ENCODE assay signal across 21 cellular contexts in the genomic region with DNA sequence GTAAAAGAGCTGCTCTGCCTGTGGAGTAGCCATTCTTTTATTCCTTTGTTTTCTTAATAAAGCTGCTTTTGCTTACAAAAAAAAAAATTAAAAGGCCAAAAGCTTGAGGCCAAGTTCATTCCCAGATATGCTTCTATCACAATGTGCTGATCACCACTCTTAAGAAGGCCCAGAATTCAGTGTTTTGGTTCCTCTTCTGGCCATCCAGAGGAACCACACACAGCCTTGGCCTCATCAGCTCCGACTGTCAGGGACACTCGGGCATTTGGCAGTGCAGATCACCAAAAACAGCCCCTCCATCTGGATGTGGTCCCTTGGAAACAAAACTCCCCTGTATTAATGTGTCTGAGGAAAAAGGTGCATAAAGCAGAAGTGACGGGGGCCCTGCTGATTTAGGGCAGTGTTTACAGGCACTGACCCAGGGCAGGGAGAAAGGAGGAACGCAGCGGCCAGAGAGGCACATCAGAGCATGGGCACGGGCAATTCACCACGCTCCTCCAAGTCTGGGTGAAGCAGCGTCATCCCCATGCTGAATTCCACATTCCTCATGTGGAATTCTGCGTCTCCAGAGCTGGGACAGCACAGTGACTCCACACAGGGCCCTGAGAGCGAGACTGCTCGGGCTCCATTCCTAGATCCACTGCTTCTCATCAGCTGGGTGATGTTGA. TPM values are rescaled to one million over a fixed set of nuclear protein-coding genes. Genes with fewer than 3 reads are reported as not detected.
DNase-seq lines count a peak whose midpoint lies in the region; ATAC-seq, FAIRE-seq and TF ChIP-seq lines count a peak whose summit lies in the region.
"Had no signal": no experiment of that assay in that cellular context is flagged by ENCODE, and none has a peak within 500 bp of the region (broad histone marks: within the 10 kb centered on the region; RNA-seq: fewer than 3 reads in every experiment).

No MANE protein-coding gene starts in this region.

- peaks cover 100% of the 10 kb centered on the region for H3K36me3 Mint-ChIP-seq in stimulated activated effector memory CD8-positive, alpha-beta T cell treated with anti-CD3 and anti-CD28 coated beads, Interleukin-12 subunit alpha, Interleukin-12 subunit beta, amount 100 ng/mL, for 72 hours
- peaks cover 71% of the 10 kb centered on the region for H3K36me3 Mint-ChIP-seq in activated T-helper 2 cell treated with anti-CD3 and anti-CD28 coated beads, Interferon-gamma antibody, Interleukin-2, Interleukin-4, amounts not matched to agents 10 μg/mL and 5 μg/mL and 100 μg/mL, durations not matched to agents 14 hours and 24 hours and 36 hours (ENCODE audit: low read depth)

- H3K4me3 ChIP-seq in bronchial epithelial cell (ENCODE audit: low read depth, low read length) (no peak overlapping the region), lower lobe of right lung (no peak overlapping the region)
- H3K4me3 ChIP-seq: HAP-1, MG63, PC-9 had no signal

- H3K27me3 ChIP-seq in bronchial epithelial cell (ENCODE audit: control insufficient read depth, insufficient read depth, low read length): no peaks in the 10 kb centered on the region
- H3K27me3 ChIP-seq in lower lobe of right lung (ENCODE audit: low read depth): no peaks in the 10 kb centered on the region
- H3K27me3 ChIP-seq: MG63 had no signal

- no peaks in the 10 kb centered on the region for H3K9me3 Mint-ChIP-seq in stimulated activated effector memory CD8-positive, alpha-beta T cell treated with anti-CD3 and anti-CD28 coated beads, Interleukin-12 subunit alpha, Interleukin-12 subunit beta, amount 100 ng/mL, for 72 hours
- H3K9me3 Mint-ChIP-seq in activated T-helper 2 cell treated with anti-CD3 and anti-CD28 coated beads, Interferon-gamma antibody, Interleukin-2, Interleukin-4, amounts not matched to agents 10 μg/mL and 5 μg/mL and 100 μg/mL, durations not matched to agents 14 hours and 24 hours and 36 hours: no peaks in the 10 kb centered on the region
- H3K9me3 Mint-ChIP-seq: CD4-positive, alpha-beta memory T cell had no signal

- H3K27me3 Mint-ChIP-seq in activated T-helper 2 cell treated with anti-CD3 and anti-CD28 coated beads, Interferon-gamma antibody, Interleukin-2, Interleukin-4, amounts not matched to agents 10 μg/mL and 5 μg/mL and 100 μg/mL, durations not matched to agents 14 hours and 24 hours and 36 hours (ENCODE audit: low read depth): no peaks in the 10 kb centered on the region
- H3K27me3 Mint-ChIP-seq: B cell; CD4-positive, alpha-beta memory T cell had no signal

- H3K27ac ChIP-seq in RWPE1: 0 out of 2 replicates have a peak overlapping the region, but pooled peaks have one; percentile 9
- peak overlapping the region; percentile 7 for H3K27ac ChIP-seq in lower lobe of right lung
- H3K27ac ChIP-seq: PC-9 had no signal

- DNase-seq in RWPE1 (ENCODE audit: low spot score) (no peak), bronchial epithelial cell (ENCODE audit: low read depth) (no peak), lower lobe of right lung (no peak), omental fat pad (ENCODE audit: low spot score) (no peak)
- DNase-seq in stimulated activated effector memory CD8-positive, alpha-beta T cell treated with anti-CD3 and anti-CD28 coated beads, Interleukin-12 subunit alpha, Interleukin-12 subunit beta, amount 100 ng/mL, for 72 hours (ENCODE audit: low spot score in 2 of 2): no peak
- DNase-seq in activated CD4-positive, alpha-beta T cell treated with anti-CD3 and anti-CD28 coated beads, Interleukin-2, amount 50 U/mL, for 4 hours: no peak
- DNase-seq in activated T-helper 2 cell treated with anti-CD3 and anti-CD28 coated beads, Interferon-gamma antibody, Interleukin-2, Interleukin-4, amounts not matched to agents 10 μg/mL and 5 μg/mL and 100 μg/mL, durations not matched to agents 14 hours and 24 hours and 36 hours (ENCODE audit: low spot score): no peak
- DNase-seq: Calu3; CD4-positive, alpha-beta memory T cell; DMS53; IMR-90; Karpas-422; MG63; NCI-H1105; NCI-H1694; NCI-H510A treated with DMSO at 0.1 percent for 48 hours; PC-9 had no signal

- peaks cover 18% of the 10 kb centered on the region for H3K4me1 ChIP-seq in lower lobe of right lung
- H3K4me1 ChIP-seq: HAP-1 had no signal

- H3K36me3 ChIP-seq in bronchial epithelial cell (ENCODE audit: control insufficient read depth, insufficient read depth, low read length) (peaks cover 39% of the 10 kb centered on the region), lower lobe of right lung (peaks cover 100% of the 10 kb centered on the region)

- TF ChIP-seq CTCF in RWPE1 (conservative IDR thresholded peaks at IDR 0.05; ENCODE audit: low read depth) (no peak), bronchial epithelial cell (IDR thresholded peaks at IDR 0.05; ENCODE audit: insufficient read depth, low read length, severe bottlenecking) (no peak), lower lobe of right lung (IDR thresholded peaks at IDR 0.05) (no peak), omental fat pad (IDR thresholded peaks at IDR 0.05) (no peak)

- no peaks in the 10 kb centered on the region for H3K4me1 Mint-ChIP-seq in stimulated activated effector memory CD8-positive, alpha-beta T cell treated with anti-CD3 and anti-CD28 coated beads, Interleukin-12 subunit alpha, Interleukin-12 subunit beta, amount 100 ng/mL, for 72 hours
- no peaks in the 10 kb centered on the region for H3K4me1 Mint-ChIP-seq in activated T-helper 2 cell treated with anti-CD3 and anti-CD28 coated beads, Interferon-gamma antibody, Interleukin-2, Interleukin-4, amounts not matched to agents 10 μg/mL and 5 μg/mL and 100 μg/mL, durations not matched to agents 14 hours and 24 hours and 36 hours (ENCODE audit: low read depth)

- H3K4me3 Mint-ChIP-seq in stimulated activated effector memory CD8-positive, alpha-beta T cell treated with anti-CD3 and anti-CD28 coated beads, Interleukin-12 subunit alpha, Interleukin-12 subunit beta, amount 100 ng/mL, for 72 hours: no peak overlapping the region
- no peak overlapping the region for H3K4me3 Mint-ChIP-seq in activated T-helper 2 cell treated with anti-CD3 and anti-CD28 coated beads, Interferon-gamma antibody, Interleukin-2, Interleukin-4, amounts not matched to agents 10 μg/mL and 5 μg/mL and 100 μg/mL, durations not matched to agents 14 hours and 24 hours and 36 hours (ENCODE audit: low read depth)
- H3K4me3 Mint-ChIP-seq: B cell; CD4-positive, alpha-beta memory T cell had no signal

- peak overlapping the region; percentile 58 for H3K27ac Mint-ChIP-seq in stimulated activated effector memory CD8-positive, alpha-beta T cell treated with anti-CD3 and anti-CD28 coated beads, Interleukin-12 subunit alpha, Interleukin-12 subunit beta, amount 100 ng/mL, for 72 hours
- no peak overlapping the region for H3K27ac Mint-ChIP-seq in activated T-helper 2 cell treated with anti-CD3 and anti-CD28 coated beads, Interferon-gamma antibody, Interleukin-2, Interleukin-4, amounts not matched to agents 10 μg/mL and 5 μg/mL and 100 μg/mL, durations not matched to agents 14 hours and 24 hours and 36 hours
- H3K27ac Mint-ChIP-seq: B cell had no signal

- intact Hi-C loops in lower lobe of right lung (cut with DNase I): no loop called here
- intact Hi-C loops in activated T-helper 2 cell treated with anti-CD3 and anti-CD28 coated beads, Interferon-gamma antibody, Interleukin-2, Interleukin-4, amounts not matched to agents 10 μg/mL and 5 μg/mL and 100 μg/mL, durations not matched to agents 14 hours and 24 hours and 36 hours (cut with micrococcal nuclease): no loop called here

- peak; percentile 83 for FAIRE-seq in bronchial epithelial cell (lab: Jason Lieb, UNC)
- FAIRE-seq: GM19239 had no signal

- ATAC-seq in lower lobe of right lung (no peak), omental fat pad (ENCODE audit: low FRiP score) (no peak)
- no peak for ATAC-seq in stimulated activated effector memory CD8-positive, alpha-beta T cell treated with anti-CD3 and anti-CD28 coated beads, Interleukin-12 subunit alpha, Interleukin-12 subunit beta, amount 100 ng/mL, for 72 hours

- CTCF ChIA-PET in RWPE1 (lab: Yijun Ruan, JAX): no interaction called here

- no peaks in the 10 kb centered on the region for H3K9me3 ChIP-seq in lower lobe of right lung
- H3K9me3 ChIP-seq: HAP-1, MG63 had no signal

- POLR2A ChIA-PET in RWPE1 (lab: Yijun Ruan, JAX; ENCODE audit: low non-redundant PET): no interaction called here

RNA-seq across cellular contexts. Expression of gene POLDIP3, which starts 17.7 kb away (rescaled TPM):
- total RNA-seq in bronchial epithelial cell (16.8 and 25.1 TPM in 2 replicates), lower lobe of right lung (75.0 TPM), omental fat pad (10 to 100 TPM; 25.0 to 44.9 (median 30.7) TPM)
- 74.7 and 80.7 TPM in 2 replicates for total RNA-seq in activated T-helper 2 cell treated with anti-CD3 and anti-CD28 coated beads, Interferon-gamma antibody, Interleukin-2, Interleukin-4, amounts not matched to agents 10 μg/mL and 5 μg/mL and 100 μg/mL, durations not matched to agents 14 hours and 24 hours and 36 hours

RNA-seq across cellular contexts. Expression of gene SERHL2, which starts 43.2 kb away (rescaled TPM):
- total RNA-seq in bronchial epithelial cell (0.79 and 1.4 TPM in 2 replicates), lower lobe of right lung (1.6 TPM), omental fat pad (1 to 10 TPM; 1.8 to 4.1 (median 3.0) TPM)
- total RNA-seq in activated T-helper 2 cell treated with anti-CD3 and anti-CD28 coated beads, Interferon-gamma antibody, Interleukin-2, Interleukin-4, amounts not matched to agents 10 μg/mL and 5 μg/mL and 100 μg/mL, durations not matched to agents 14 hours and 24 hours and 36 hours: 1.8 and 2.2 TPM in 2 replicates

RNA-seq across cellular contexts. Expression of gene ATP5MGL, which starts 43.4 kb away (rescaled TPM):
- 0.26 and 1.1 TPM in 2 replicates for total RNA-seq in bronchial epithelial cell
- total RNA-seq in lower lobe of right lung: 1.0 TPM
- 0.71 and 1.2 TPM in 2 replicates for total RNA-seq in activated T-helper 2 cell treated with anti-CD3 and anti-CD28 coated beads, Interferon-gamma antibody, Interleukin-2, Interleukin-4, amounts not matched to agents 10 μg/mL and 5 μg/mL and 100 μg/mL, durations not matched to agents 14 hours and 24 hours and 36 hours
- not detected for total RNA-seq in omental fat pad
- total RNA-seq: HT1080 had no signal

RNA-seq across cellular contexts. Expression of gene CYB5R3, which starts 52.2 kb away (rescaled TPM):
- total RNA-seq in bronchial epithelial cell: 9.0 and 16.4 TPM in 2 replicates
- total RNA-seq in lower lobe of right lung: 219 TPM
- 87.3 and 88.6 TPM in 2 replicates for total RNA-seq in activated T-helper 2 cell treated with anti-CD3 and anti-CD28 coated beads, Interferon-gamma antibody, Interleukin-2, Interleukin-4, amounts not matched to agents 10 μg/mL and 5 μg/mL and 100 μg/mL, durations not matched to agents 14 hours and 24 hours and 36 hours
- 100 to 1,000 TPM; 125 to 212 (median 152) TPM for total RNA-seq in omental fat pad
